In genomic region chr3:127687228-127687737, GRCh38 we compare ENCODE assay signal across 29 cellular contexts.
"Had no signal": no experiment of that assay in that cellular context is flagged by ENCODE, and none has a peak within 500 bp of the region (broad histone marks: within the 10 kb centered on the region; RNA-seq: fewer than 3 reads in every experiment).

No MANE protein-coding gene starts in this region.

- H3K36me3 ChIP-seq: neural progenitor cell, ovary, suprapubic skin, transverse colon, uterus had no signal

- DNase-seq: naive thymus-derived CD4-positive, alpha-beta T cell; natural killer cell; occipital lobe; psoas muscle; right cardiac atrium; sigmoid colon; small intestine; stimulated activated CD4-positive, alpha-beta T cell treated with anti-CD3 and anti-CD28 coated beads, Interleukin-12 subunit alpha, Interleukin-12 subunit beta, amount 100 ng/mL, for 4 hours; stimulated activated CD4-positive, alpha-beta T cell treated with anti-CD3 and anti-CD28 coated beads, Interleukin-1b, Interleukin-23, amount 100 ng/mL, for 48 hours; stimulated activated CD4-positive, alpha-beta T cell treated with anti-CD3 and anti-CD28 coated beads, Interleukin-4, amount 100 ng/mL, for 1 hour; stimulated activated CD4-positive, alpha-beta T cell treated with anti-CD3 and anti-CD28 coated beads, Interleukin-4, amount 100 ng/mL, for 4 hours; stimulated activated CD8-positive, alpha-beta memory T cell treated with anti-CD3 and anti-CD28 coated beads, Interleukin-4, amount 100 ng/mL, for 48 hours; stimulated activated naive CD4-positive, alpha-beta T cell; stimulated activated naive CD8-positive, alpha-beta T cell treated with anti-CD3 and anti-CD28 coated beads, Interleukin-15, amount 100 ng/mL, for 72 hours; stimulated activated naive CD8-positive, alpha-beta T cell treated with anti-CD3 and anti-CD28 coated beads, Interleukin-15, Interleukin-2, amounts not matched to agents 100 U/mL and 50 U/mL, for 24 hours; substantia nigra; testis; tibial artery; upper lobe of left lung; uterus had no signal

- H3K4me1 ChIP-seq: parathyroid adenoma, right lobe of liver, uterus had no signal

- H3K4me2 ChIP-seq: neural progenitor cell had no signal

- H3K79me2 ChIP-seq: parathyroid adenoma had no signal

- H3K4me1 Mint-ChIP-seq: stimulated activated naive CD8-positive, alpha-beta T cell treated with anti-CD3 and anti-CD28 coated beads, Interleukin-15, amount 100 ng/mL, for 72 hours had no signal

- H3K9me3 Mint-ChIP-seq: naive thymus-derived CD4-positive, alpha-beta T cell; natural killer cell; nephron; neural progenitor cell; stimulated activated naive CD8-positive, alpha-beta T cell treated with anti-CD3 and anti-CD28 coated beads, Interleukin-15, amount 100 ng/mL, for 72 hours had no signal

- ATAC-seq: naive thymus-derived CD4-positive, alpha-beta T cell; natural killer cell; right lobe of liver; stimulated activated memory B cell treated with anti-CD40 and anti-IgM and Interleukin-4, amounts not matched to agents 10 μg/mL and 1 μg/mL and 100 μg/mL, for 72 hours; stimulated activated naive CD8-positive, alpha-beta T cell treated with anti-CD3 and anti-CD28 coated beads, Interleukin-15, amount 100 ng/mL, for 72 hours; stimulated activated naive CD8-positive, alpha-beta T cell treated with anti-CD3 and anti-CD28 coated beads, Interleukin-15, Interleukin-2, amounts not matched to agents 100 U/mL and 50 U/mL, for 24 hours had no signal

- H3K27ac ChIP-seq: neural progenitor cell, ovary, parathyroid adenoma, right lobe of liver, suprapubic skin, testis, upper lobe of left lung, uterus had no signal

- H3K27ac Mint-ChIP-seq: naive thymus-derived CD4-positive, alpha-beta T cell; natural killer cell; nephron; neural progenitor cell; progenitor cell of endocrine pancreas; stimulated activated memory B cell treated with anti-CD40 and anti-IgM and Interleukin-4, amounts not matched to agents 10 μg/mL and 1 μg/mL and 100 μg/mL, for 72 hours; stimulated activated naive CD8-positive, alpha-beta T cell treated with anti-CD3 and anti-CD28 coated beads, Interleukin-15, amount 100 ng/mL, for 72 hours had no signal

- FAIRE-seq: small intestine had no signal

- H3K4me3 Mint-ChIP-seq: naive thymus-derived CD4-positive, alpha-beta T cell; natural killer cell; nephron; neural progenitor cell; stimulated activated memory B cell treated with anti-CD40 and anti-IgM and Interleukin-4, amounts not matched to agents 10 μg/mL and 1 μg/mL and 100 μg/mL, for 72 hours; stimulated activated naive CD8-positive, alpha-beta T cell treated with anti-CD3 and anti-CD28 coated beads, Interleukin-15, amount 100 ng/mL, for 72 hours had no signal

- H3K9me3 ChIP-seq: ovary, psoas muscle, right lobe of liver, sigmoid colon, suprapubic skin, testis, tibial artery, transverse colon, upper lobe of left lung, uterus had no signal

- H3K4me3 ChIP-seq: neural progenitor cell, ovary, psoas muscle, right lobe of liver, sigmoid colon, suprapubic skin, testis, tibial artery, transverse colon, upper lobe of left lung, uterus had no signal

- H2AFZ ChIP-seq: neural progenitor cell, parathyroid adenoma had no signal

- H3K27me3 Mint-ChIP-seq: naive thymus-derived CD4-positive, alpha-beta T cell; stimulated activated memory B cell treated with anti-CD40 and anti-IgM and Interleukin-4, amounts not matched to agents 10 μg/mL and 1 μg/mL and 100 μg/mL, for 72 hours; stimulated activated naive CD8-positive, alpha-beta T cell treated with anti-CD3 and anti-CD28 coated beads, Interleukin-15, amount 100 ng/mL, for 72 hours had no signal

- H3K27me3 ChIP-seq: neural progenitor cell, ovary, right lobe of liver, sigmoid colon, suprapubic skin, testis, tibial artery, transverse colon, upper lobe of left lung, uterus had no signal

- H3K9ac ChIP-seq: neural progenitor cell, parathyroid adenoma had no signal

- H3K36me3 Mint-ChIP-seq: naive thymus-derived CD4-positive, alpha-beta T cell; natural killer cell; neural progenitor cell had no signal
